ENCODE assay signal across 8 cellular contexts in genomic region chr5:14108170-14108996, GRCh38. TPM values are rescaled to one million over a fixed set of nuclear protein-coding genes. Genes with fewer than 3 reads are reported as not detected.
DNase-seq lines count a peak whose midpoint lies in the region; ATAC-seq and TF ChIP-seq lines count a peak whose summit lies in the region.

No MANE protein-coding gene starts in this region.

- H3K4me1 ChIP-seq in OCI-LY3 (ENCODE audit: low read length) (peaks cover 9% of the 10 kb centered on the region), mammary epithelial cell (ENCODE audit: insufficient read depth, low read length) (peaks cover 38% of the 10 kb centered on the region)

- H4K20me1 ChIP-seq in OCI-LY3 (ENCODE audit: insufficient read depth, low read length), result no peaks in the 10 kb centered on the region
- no peaks in the 10 kb centered on the region for H4K20me1 ChIP-seq in mammary epithelial cell (ENCODE audit: insufficient read depth, low read length)

- peak; percentile 73 for ATAC-seq in GM21526 (IDR thresholded peaks at IDR 0.05; ENCODE audit: low FRiP score, unreplicated experiment)

- TF ChIP-seq CTCF in OCI-LY3 (IDR thresholded peaks at IDR 0.05; ENCODE audit: low read depth, low read length) (peak; percentile 47; the same call in 1 of the 2 replicates), mammary epithelial cell (conservative IDR thresholded peaks at IDR 0.05 in 1 of 2, IDR thresholded peaks at IDR 0.05 in 1 of 2; ENCODE audit: extremely low read depth in 1 of 2, insufficient read depth in 1 of 2, low read depth in 1 of 2, low read length in 2 of 2) (peak in 1 of 2 donors; percentile 40)

- no peak overlapping the region for H2AFZ ChIP-seq in OCI-LY3 (ENCODE audit: low read depth, low read length)
- H2AFZ ChIP-seq in mammary epithelial cell (ENCODE audit: low read depth, low read length), result no peak overlapping the region

- peak; percentile 33 for DNase-seq in SIG-M5 treated with dmso at 0.1 percent for 504 hours (lab: John Stamatoyannopoulos, UW; ENCODE audit: unreplicated experiment)
- no peak for DNase-seq in SIG-M5 (lab: John Stamatoyannopoulos, UW)
- peak; percentile 80 for DNase-seq in HS-5 (ENCODE audit: low read depth)
- DNase-seq in mammary epithelial cell, result no peak
- DNase-seq in inferior parietal cortex (ENCODE audit: extremely low spot score), result peak; percentile 53
- DNase-seq in smooth muscle cell of the brain vasculature (ENCODE audit: low read depth, low spot score), result peak; percentile 57

- H3K79me2 ChIP-seq in OCI-LY3 (ENCODE audit: low read length) (no peaks in the 10 kb centered on the region), mammary epithelial cell (ENCODE audit: insufficient read depth, low read length) (no peaks in the 10 kb centered on the region)

- H3K27ac ChIP-seq in OCI-LY3 (ENCODE audit: low read length), result no peak overlapping the region
- H3K27ac ChIP-seq in mammary epithelial cell (ENCODE audit: insufficient read depth, low read depth, low read length), result peak overlapping the region; percentile 79

- H3K9me3 ChIP-seq in OCI-LY3 (ENCODE audit: insufficient read depth, low read length) (no peaks in the 10 kb centered on the region), mammary epithelial cell (replicated peaks; ENCODE audit: insufficient read depth, low read length) (peaks cover 7% of the 10 kb centered on the region)

- in situ Hi-C loops in mammary epithelial cell (cut with MboI; ENCODE audit: low sequenced_read_pairs in 2 of 2), result loop anchor here in 1 of 2 donors (5.0 kb wide), 1 partner anchor 34 kb away; the partner anchor contains the start of gene TRIO

- peak overlapping the region; percentile 60 for H3K4me3 ChIP-seq in OCI-LY3 (ENCODE audit: low read length)
- H3K4me3 ChIP-seq in mammary epithelial cell (replicated peaks in 1 of 3; ENCODE audit: insufficient read depth in 1 of 3, low read depth in 2 of 3, low read length in 3 of 3), result no peak overlapping the region

- H3K27me3 ChIP-seq in OCI-LY3 (ENCODE audit: low read depth, low read length) (no peaks in the 10 kb centered on the region), mammary epithelial cell (ENCODE audit: insufficient read depth, low read length) (no peaks in the 10 kb centered on the region)

- WGBS in mammary epithelial cell (ENCODE audit: low coverage, missing lambda C conversion rate), result 86% methylated on average over 21 of the region's 21 CpGs

- CTCF ChIA-PET in mammary epithelial cell (lab: Charles Lee; ENCODE audit: low non-redundant PET), result no interaction called here

- dilution Hi-C loops in mammary epithelial cell (cut with HindIII; ENCODE audit: low sequenced_read_pairs), result loop anchor here (5.0 kb wide), 1 partner anchor 36 kb away; no protein-coding TSS in a partner anchor

- no TSS peak for BruUV-seq in mammary epithelial cell (replicated peaks; lab: Mats Ljungman, UMichigan)

- H3K9ac ChIP-seq in OCI-LY3 (ENCODE audit: low read length) (0 out of 2 replicates have a peak overlapping the region, but pooled peaks have one; percentile 32), mammary epithelial cell (ENCODE audit: insufficient read depth, low read length) (no peak overlapping the region)

- H3K4me2 ChIP-seq in OCI-LY3 (ENCODE audit: low read length), result peak overlapping the region; percentile 71
- H3K4me2 ChIP-seq in mammary epithelial cell (ENCODE audit: insufficient read depth, low read depth, low read length), result peak overlapping the region; percentile 32

- intact Hi-C loops in mammary epithelial cell (cut with micrococcal nuclease), result loop anchor here (2.0 kb wide), 1 partner anchor 156 kb away; no protein-coding TSS in a partner anchor

- H3K36me3 ChIP-seq in OCI-LY3 (replicated peaks; ENCODE audit: low read depth, low read length) (no peaks in the 10 kb centered on the region), mammary epithelial cell (ENCODE audit: insufficient read depth, low read length) (no peaks in the 10 kb centered on the region)

RNA-seq across cellular contexts. Expression of gene TRIO, which starts 34.8 kb away (rescaled TPM):
- 100 to 1,000 TPM; 160 to 219 TPM for total RNA-seq in mammary epithelial cell
- 52.8 TPM for polyA plus RNA-seq in mammary epithelial cell
- 319 TPM for polyA minus RNA-seq in mammary epithelial cell

Comparison
In these comparisons a context has a peak if more than half of its experiments do, and no peak if none do; other contexts are left out.
1. DNase-seq: peak in SIG-M5 treated with dmso at 0.1 percent for 504 hours (single experiment), HS-5 (single experiment), inferior parietal cortex (single experiment) and smooth muscle cell of the brain vasculature (single experiment); none in SIG-M5 (single experiment) and mammary epithelial cell (single experiment).